Comparison of ENCODE assay signal across 7 cellular contexts in the genomic region with DNA sequence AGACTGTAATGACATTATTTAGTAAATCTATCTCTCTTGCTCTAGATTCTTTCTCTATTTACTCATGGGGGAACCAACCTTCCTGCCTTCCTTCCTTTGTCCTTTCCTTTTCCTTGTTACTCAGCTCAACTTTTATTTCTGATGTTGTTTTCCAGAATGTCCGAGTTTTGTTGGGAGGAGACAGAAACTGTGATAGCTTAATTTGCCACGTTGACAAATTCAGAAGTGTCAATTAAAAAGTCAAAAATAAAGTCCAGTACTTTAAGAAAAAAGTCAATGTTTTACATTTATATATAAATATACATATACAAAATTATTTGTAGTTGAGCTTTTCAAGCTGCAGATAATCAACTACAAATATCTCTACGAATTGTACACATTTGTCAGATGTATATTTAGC.
"Had no signal": no experiment of that assay in that cellular context is flagged by ENCODE, and none has a peak within 500 bp of the region (broad histone marks: within the 10 kb centered on the region; RNA-seq: fewer than 3 reads in every experiment).

No MANE protein-coding gene starts in this region.

- ATAC-seq: K562 had no signal

- H3K4me3 ChIP-seq: K562 had no signal

- DNase-seq: IMR-90, KBM-7, KG1 had no signal

- H3K9ac ChIP-seq: KMS-11 had no signal

- FAIRE-seq: HTR-8/SVneo, K562 had no signal

- H3K27ac ChIP-seq: HL-60, KMS-11 had no signal

- H3K4me2 ChIP-seq: KMS-11 had no signal
